In genomic region chr2:121774216-121774615, GRCh38 we compare ENCODE assay signal across 15 cellular contexts. TPM values are rescaled to one million over a fixed set of nuclear protein-coding genes. Genes with fewer than 3 reads are reported as not detected.
DNase-seq lines count a peak whose midpoint lies in the region; ATAC-seq and TF ChIP-seq lines count a peak whose summit lies in the region.
"Had no signal": no experiment of that assay in that cellular context is flagged by ENCODE, and none has a peak within 500 bp of the region (broad histone marks: within the 10 kb centered on the region; RNA-seq: fewer than 3 reads in every experiment).

No MANE protein-coding gene starts in this region.

- H3K9ac ChIP-seq in OCI-LY1 (ENCODE audit: low read length) = no peak overlapping the region
- H3K9ac ChIP-seq: BLaER1 had no signal

- no peak overlapping the region for H2AFZ ChIP-seq in OCI-LY1 (ENCODE audit: low read length)
- H2AFZ ChIP-seq in osteoblast (ENCODE audit: low read length) = no peak overlapping the region

- no peak overlapping the region for H3K4me2 ChIP-seq in OCI-LY1 (ENCODE audit: low read length)
- H3K4me2 ChIP-seq in osteoblast (ENCODE audit: insufficient read depth, low read length) = no peak overlapping the region
- H3K4me2 ChIP-seq: BLaER1 had no signal

- no peaks in the 10 kb centered on the region for H3K9me2 ChIP-seq in OCI-LY1 (ENCODE audit: low read depth, low read length)

- H3F3A ChIP-seq in OCI-LY1 (ENCODE audit: insufficient read depth, low read length) = no peaks in the 10 kb centered on the region

- no peak for ATAC-seq in SK-N-SH treated with all-trans-retinoic acid at 6 μM for 48 hours
- ATAC-seq: CD8-positive, alpha-beta T cell had no signal

- H3K27me3 ChIP-seq in OCI-LY1 (ENCODE audit: insufficient read depth, low read length) = no peaks in the 10 kb centered on the region
- peaks cover 8% of the 10 kb centered on the region for H3K27me3 ChIP-seq in osteoblast (ENCODE audit: insufficient read depth, low read length)
- no peaks in the 10 kb centered on the region for H3K27me3 ChIP-seq in right atrium auricular region
- H3K27me3 ChIP-seq: BLaER1 had no signal

- no peaks in the 10 kb centered on the region for H3K9me3 ChIP-seq in OCI-LY1 (ENCODE audit: low read length)
- H3K9me3 ChIP-seq in osteoblast (ENCODE audit: low read depth, low read length) = no peaks in the 10 kb centered on the region
- H3K9me3 ChIP-seq in right atrium auricular region = no peaks in the 10 kb centered on the region
- H3K9me3 ChIP-seq: BLaER1, Caco-2 had no signal

- H3K36me3 ChIP-seq in OCI-LY1 (ENCODE audit: insufficient read depth, low read length) = peaks cover 10% of the 10 kb centered on the region; the same call in 1 of the 2 replicates
- no peaks in the 10 kb centered on the region for H3K36me3 ChIP-seq in osteoblast (ENCODE audit: insufficient read depth, low read length)
- peaks cover under 1% of the 10 kb centered on the region for H3K36me3 ChIP-seq in right atrium auricular region

- H3K4me1 ChIP-seq in OCI-LY1 (ENCODE audit: insufficient read depth, low read length, severe bottlenecking) (peaks cover 54% of the 10 kb centered on the region), osteoblast (ENCODE audit: insufficient read depth, low read length) (peaks cover 16% of the 10 kb centered on the region), right atrium auricular region (no peaks in the 10 kb centered on the region)

- TF ChIP-seq CTCF in OCI-LY1 (IDR thresholded peaks at IDR 0.05; ENCODE audit: low read length) (no peak), osteoblast (IDR thresholded peaks at IDR 0.05; ENCODE audit: extremely low read depth, low read depth, low read length) (no peak), right atrium auricular region (IDR thresholded peaks at IDR 0.05) (no peak)

- H3K4me3 ChIP-seq in OCI-LY1 (ENCODE audit: low read depth, low read length, poor library complexity, severe bottlenecking) (no peak overlapping the region), osteoblast (ENCODE audit: insufficient read depth, low read length) (no peak overlapping the region), right atrium auricular region (no peak overlapping the region)
- H3K4me3 ChIP-seq: BLaER1 had no signal

- no peaks in the 10 kb centered on the region for H4K20me1 ChIP-seq in OCI-LY1 (ENCODE audit: insufficient read depth, low read length)
- H4K20me1 ChIP-seq in osteoblast (ENCODE audit: insufficient read depth, low read length) = no peaks in the 10 kb centered on the region
- H4K20me1 ChIP-seq: BLaER1 had no signal

- DNase-seq in osteoblast (ENCODE audit: insufficient read length, low spot score, missing footprints) (peak; percentile 2), right atrium auricular region (ENCODE audit: low spot score) (no peak), kidney tubule cell (ENCODE audit: low spot score) (no peak), dedifferentiated amniotic fluid mesenchymal stem cell (ENCODE audit: extremely low spot score) (no peak)
- DNase-seq: Caco-2; CD4-positive, CD25-positive, alpha-beta regulatory T cell; CD8-positive, alpha-beta T cell; DMS153; DND-41; H7; HCEC 1CT had no signal

- H3K27ac ChIP-seq in OCI-LY1 (ENCODE audit: low read depth, low read length, poor library complexity, severe bottlenecking) (peak overlapping the region; percentile 97), osteoblast (ENCODE audit: low read depth, low read length) (no peak overlapping the region), right atrium auricular region (no peak overlapping the region)
- H3K27ac ChIP-seq: BLaER1, C4-2B had no signal

- H3K79me2 ChIP-seq in OCI-LY1 (ENCODE audit: insufficient read depth, low read length) (no peaks in the 10 kb centered on the region), osteoblast (ENCODE audit: insufficient read depth, low read length) (no peaks in the 10 kb centered on the region)

TF ChIP-seq in SK-N-SH treated with all-trans-retinoic acid at 6 μM for 48 hours, 23 proteins besides CTCF, POLR2A, EP300 and RAD21:
- TF ChIP-seq ZNF70 (CRISPR knock-in tag; IDR thresholded peaks at IDR 0.05) (no peak), TSHZ2 (CRISPR knock-in tag; IDR thresholded peaks at IDR 0.05) (peak; percentile 57; the same call in 1 of the 2 replicates), ZFP30 (CRISPR knock-in tag; IDR thresholded peaks at IDR 0.05) (no peak), TCF4 (CRISPR knock-in tag; IDR thresholded peaks at IDR 0.05; ENCODE audit: borderline replicate concordance) (peak; percentile 78), ZFP3 (CRISPR knock-in tag; IDR thresholded peaks at IDR 0.05) (no peak)

RNA-seq across cellular contexts. Expression of gene TSN, which starts 18.8 kb away (rescaled TPM):
- total RNA-seq in osteoblast (48.0 and 50.7 TPM in 2 replicates), right atrium auricular region (10 to 100 TPM; 22.4 to 30.9 TPM)

RNA-seq across cellular contexts. Expression of gene NIFK, which starts 37.5 kb away (rescaled TPM):
- total RNA-seq in osteoblast (38.6 and 42.7 TPM in 2 replicates), right atrium auricular region (10 to 100 TPM; 13.3 to 14.9 TPM)
